ENCODE assay signal across 10 cellular contexts in the genomic region with DNA sequence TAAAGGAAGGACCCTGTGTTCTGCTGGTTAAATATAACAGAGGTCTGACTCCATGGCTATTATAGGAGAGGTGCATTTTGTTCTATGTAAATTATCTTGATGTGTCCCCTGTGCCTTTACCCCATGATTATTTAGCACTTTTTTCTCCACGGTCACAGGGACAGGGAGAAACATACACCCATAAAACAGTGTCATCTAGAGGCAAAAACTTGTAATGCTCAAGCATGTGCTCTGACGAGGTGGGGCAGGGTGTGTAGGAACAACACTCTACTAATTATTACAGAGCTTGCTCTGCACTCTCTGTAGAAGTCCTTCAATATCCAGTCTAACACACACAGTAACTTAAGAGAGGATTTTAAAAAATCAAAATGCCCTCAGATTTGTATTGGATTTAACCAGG.
DNase-seq lines count a peak whose midpoint lies in the region; ATAC-seq and TF ChIP-seq lines count a peak whose summit lies in the region.
"Had no signal": no experiment of that assay in that cellular context is flagged by ENCODE, and none has a peak within 500 bp of the region (broad histone marks: within the 10 kb centered on the region; RNA-seq: fewer than 3 reads in every experiment).

No MANE protein-coding gene starts in this region.

- DNase-seq in NCI-H510A treated with DMSO at 0.1 percent for 48 hours (lab: John Stamatoyannopoulos, UW) = peak; percentile 39
- no peak for DNase-seq in NCI-H510A (lab: John Stamatoyannopoulos, UW)
- peak; percentile 21 for DNase-seq in PC-3
- DNase-seq in foreskin keratinocyte = peak in 1 of 2 donors; percentile 49
- no peak for DNase-seq in smooth muscle cell (lab: John Stamatoyannopoulos, UW; ENCODE audit: unreplicated experiment)
- DNase-seq in activated effector memory CD4-positive, alpha-beta T cell treated with Interleukin-2 at 50 U/mL for 16 hours = no peak
- DNase-seq in MM.1S = no peak
- DNase-seq: activated CD4-positive, alpha-beta T cell treated with anti-CD3 and anti-CD28 coated beads, Interleukin-2, amount 50 U/mL, for 48 hours; NCI-H1105 had no signal

- no peaks in the 10 kb centered on the region for H3K9me3 ChIP-seq in PC-3 (ENCODE audit: low read length)
- no peaks in the 10 kb centered on the region for H3K9me3 ChIP-seq in smooth muscle cell (replicated peaks; ENCODE audit: low read depth)
- H3K9me3 ChIP-seq in MM.1S (replicated peaks; ENCODE audit: insufficient read depth, low read length) = no peaks in the 10 kb centered on the region

- peaks cover 38% of the 10 kb centered on the region for H4K20me1 ChIP-seq in PC-3 (ENCODE audit: low read length)
- no peaks in the 10 kb centered on the region for H4K20me1 ChIP-seq in smooth muscle cell (ENCODE audit: low read depth)
- no peaks in the 10 kb centered on the region for H4K20me1 ChIP-seq in MM.1S (ENCODE audit: insufficient read depth, low read length)

- BruUV-seq in PC-3 (replicated peaks; lab: Mats Ljungman, UMichigan) = no TSS peak

- H3F3A ChIP-seq in PC-3 (ENCODE audit: low read length, unreplicated experiment) (no peaks in the 10 kb centered on the region), smooth muscle cell (ENCODE audit: low read depth) (no peaks in the 10 kb centered on the region), MM.1S (ENCODE audit: insufficient read depth, low read length) (no peaks in the 10 kb centered on the region)

- no peak overlapping the region for H3K9ac ChIP-seq in PC-3 (ENCODE audit: low read length)
- no peak overlapping the region for H3K9ac ChIP-seq in smooth muscle cell (ENCODE audit: low read depth)
- no peak overlapping the region for H3K9ac ChIP-seq in MM.1S (ENCODE audit: low read length)

- H3K4me1 ChIP-seq in PC-3 (ENCODE audit: insufficient read depth, low read length) (peaks cover 32% of the 10 kb centered on the region), foreskin keratinocyte (peaks cover 53% of the 10 kb centered on the region), smooth muscle cell (ENCODE audit: low read depth) (peaks cover 18% of the 10 kb centered on the region), MM.1S (ENCODE audit: low read length) (no peaks in the 10 kb centered on the region)

- CTCF ChIA-PET in PC-3 (lab: Charles Lee) = no interaction called here

- intact Hi-C loops in PC-3 (cut with micrococcal nuclease) = no loop called here

- H3K4me3 ChIP-seq in PC-3 (ENCODE audit: low read length) = no peak overlapping the region
- no peak overlapping the region for H3K4me3 ChIP-seq in smooth muscle cell
- H3K4me3 ChIP-seq in MM.1S (ENCODE audit: low read length) = no peak overlapping the region

- POLR2A ChIA-PET in PC-3 (lab: Charles Lee; ENCODE audit: unreplicated experiment) = interaction anchor here (0.5 kb wide), 1 partner anchor 1581 kb away, joined by 3 read pairs; the partner anchor contains the start of gene WDR7

- no peak overlapping the region for H3K27ac ChIP-seq in PC-3 (ENCODE audit: low read length)
- H3K27ac ChIP-seq in foreskin keratinocyte = peak overlapping the region; percentile 37
- peak overlapping the region; percentile 58 for H3K27ac ChIP-seq in smooth muscle cell (ENCODE audit: low read depth)
- no peak overlapping the region for H3K27ac ChIP-seq in MM.1S (ENCODE audit: low read length)

- H3K79me2 ChIP-seq in PC-3 (ENCODE audit: low read length) (peaks cover 94% of the 10 kb centered on the region), smooth muscle cell (ENCODE audit: low read depth) (peaks cover 15% of the 10 kb centered on the region), MM.1S (ENCODE audit: low read length) (no peaks in the 10 kb centered on the region)

- no peaks in the 10 kb centered on the region for H3K27me3 ChIP-seq in PC-3 (ENCODE audit: low read length)
- no peaks in the 10 kb centered on the region for H3K27me3 ChIP-seq in foreskin keratinocyte
- H3K27me3 ChIP-seq in smooth muscle cell (ENCODE audit: low read depth) = no peaks in the 10 kb centered on the region
- no peaks in the 10 kb centered on the region for H3K27me3 ChIP-seq in MM.1S (replicated peaks; ENCODE audit: insufficient read depth, low read length)

- 46% methylated on average over 2 of the region's 2 CpGs for WGBS in smooth muscle cell (ENCODE audit: low lambda C conversion rate)

- H3K9me2 ChIP-seq in PC-3 (replicated peaks; ENCODE audit: low read length) (no peaks in the 10 kb centered on the region), MM.1S (replicated peaks; ENCODE audit: insufficient read depth, low read length) (no peaks in the 10 kb centered on the region)

- H3K36me3 ChIP-seq in PC-3 (ENCODE audit: low read depth, low read length) = peaks cover 36% of the 10 kb centered on the region
- no peaks in the 10 kb centered on the region for H3K36me3 ChIP-seq in smooth muscle cell (ENCODE audit: low read depth)
- no peaks in the 10 kb centered on the region for H3K36me3 ChIP-seq in MM.1S (replicated peaks; ENCODE audit: insufficient read depth, low read length)

- ATAC-seq in PC-3 = no peak
- ATAC-seq in foreskin keratinocyte = no peak
- ATAC-seq in GM19452 (IDR thresholded peaks at IDR 0.05; ENCODE audit: unreplicated experiment) = no peak

- peak; percentile 56 for TF ChIP-seq CTCF in PC-3 (conservative IDR thresholded peaks at IDR 0.05; ENCODE audit: low read depth, low read length)
- TF ChIP-seq CTCF in foreskin keratinocyte (conservative IDR thresholded peaks at IDR 0.05) = peak; percentile 65
- peak; percentile 14 for TF ChIP-seq CTCF in smooth muscle cell (IDR thresholded peaks at IDR 0.05; ENCODE audit: borderline replicate concordance, insufficient read depth, poor library complexity, severe bottlenecking)
- no peak for TF ChIP-seq CTCF in MM.1S (IDR thresholded peaks at IDR 0.05; ENCODE audit: low read length)

- H3K4me2 ChIP-seq in PC-3 (ENCODE audit: low read length) = no peak overlapping the region
- no peak overlapping the region for H3K4me2 ChIP-seq in smooth muscle cell
- H3K4me2 ChIP-seq in MM.1S (ENCODE audit: low read depth, low read length) = no peak overlapping the region

- no peak overlapping the region for H2AFZ ChIP-seq in PC-3 (ENCODE audit: low read length)
- no peak overlapping the region for H2AFZ ChIP-seq in smooth muscle cell (ENCODE audit: low read depth)
- H2AFZ ChIP-seq in MM.1S (ENCODE audit: low read length) = no peak overlapping the region

Comparison
In these comparisons a context has a peak if more than half of its experiments do, and no peak if none do; other contexts are left out.
1. DNase-seq: peak in NCI-H510A treated with DMSO at 0.1 percent for 48 hours (single experiment) and PC-3 (single experiment); none in NCI-H510A (single experiment), smooth muscle cell (single experiment), activated effector memory CD4-positive, alpha-beta T cell treated with Interleukin-2 at 50 U/mL for 16 hours (single experiment) and MM.1S (single experiment).
2. H3K27ac ChIP-seq: peak in foreskin keratinocyte (single experiment) and smooth muscle cell (single experiment); none in PC-3 (single experiment) and MM.1S (single experiment).